9 cellular contexts compared by ENCODE assay signal in genomic region chr19:38870612-38871011, GRCh38. TPM values are rescaled to one million over a fixed set of nuclear protein-coding genes. Genes with fewer than 3 reads are reported as not detected.
DNase-seq lines count a peak whose midpoint lies in the region; ATAC-seq and TF ChIP-seq lines count a peak whose summit lies in the region.
"Had no signal": no experiment of that assay in that cellular context is flagged by ENCODE, and none has a peak within 500 bp of the region (broad histone marks: within the 10 kb centered on the region; RNA-seq: fewer than 3 reads in every experiment).

No MANE protein-coding gene starts in this region.

- intact Hi-C loops in tibial artery (cut with DNase I; ENCODE audit: low total_unique reads), result loop anchor here (10.0 kb wide), 1 partner anchor 106 kb away; no protein-coding TSS in a partner anchor

- peaks cover 18% of the 10 kb centered on the region for H3K4me1 ChIP-seq in HUES6 (ENCODE audit: control insufficient read depth, insufficient read depth, low read length)
- peaks cover 0 to 19% (median 14%) of the 10 kb centered on the region in 4 donors for H3K4me1 ChIP-seq in tibial artery

- H3K9me3 ChIP-seq in HUES6 (ENCODE audit: control insufficient read depth, insufficient read depth, low read depth, low read length) (no peaks in the 10 kb centered on the region), tibial artery (no peaks in the 10 kb centered on the region)
- H3K9me3 ChIP-seq: transverse colon had no signal

- DNase-seq in T-helper 1 cell (no peak), tibial artery (no peak), NCI-H2029 (lab: John Stamatoyannopoulos, UW) (no peak), NCI-H226 (no peak)
- no peak for DNase-seq in activated naive CD8-positive, alpha-beta T cell treated with anti-CD3 and anti-CD28 coated beads, Interleukin-2, amount 50 U/mL, for 24 hours
- DNase-seq in natural killer cell treated with Interleukin-12 subunit alpha and Interleukin-12 subunit beta and Interleukin-15 and Interleukin-18, amount 100 ng/mL, for 72 hours (ENCODE audit: low spot score), result no peak

- H3K27ac ChIP-seq in HUES6 (ENCODE audit: low read depth, low read length) (no peak overlapping the region), tibial artery (no peak overlapping the region)

- no peaks in the 10 kb centered on the region for H3K27me3 Mint-ChIP-seq in T-helper 1 cell treated with Interleukin-12 subunit alpha and Interleukin-12 subunit beta and Interleukin-4 antibody, amounts not matched to agents 30 μg/mL and 1 μg/mL, for 36 hours (ENCODE audit: low read depth)
- no peaks in the 10 kb centered on the region for H3K27me3 Mint-ChIP-seq in activated naive CD8-positive, alpha-beta T cell treated with anti-CD3 and anti-CD28 coated beads, Interleukin-2, amount 50 U/mL, for 24 hours
- no peaks in the 10 kb centered on the region for H3K27me3 Mint-ChIP-seq in natural killer cell treated with Interleukin-12 subunit alpha and Interleukin-12 subunit beta and Interleukin-15 and Interleukin-18, amount 100 ng/mL, for 72 hours

- TF ChIP-seq CTCF in tibial artery (IDR thresholded peaks at IDR 0.05), result no peak

- H3K36me3 ChIP-seq in HUES6 (ENCODE audit: control insufficient read depth, insufficient read depth, low read length) (no peaks in the 10 kb centered on the region), tibial artery (no peaks in the 10 kb centered on the region)
- H3K36me3 ChIP-seq: transverse colon had no signal

- peak overlapping the region; percentile 55 for H3K4me3 ChIP-seq in HUES6 (ENCODE audit: low read depth, low read length)
- H3K4me3 ChIP-seq in tibial artery, result no peak overlapping the region

- no peak for ATAC-seq in activated naive CD8-positive, alpha-beta T cell treated with anti-CD3 and anti-CD28 coated beads, Interleukin-2, amount 50 U/mL, for 24 hours
- ATAC-seq in natural killer cell treated with Interleukin-12 subunit alpha and Interleukin-12 subunit beta and Interleukin-15 and Interleukin-18, amount 100 ng/mL, for 72 hours, result no peak

- H3K4me3 Mint-ChIP-seq in T-helper 1 cell treated with Interleukin-12 subunit alpha and Interleukin-12 subunit beta and Interleukin-4 antibody, amounts not matched to agents 30 μg/mL and 1 μg/mL, for 36 hours, result peak overlapping the region; percentile 89
- peak overlapping the region; percentile 83 for H3K4me3 Mint-ChIP-seq in activated naive CD8-positive, alpha-beta T cell treated with anti-CD3 and anti-CD28 coated beads, Interleukin-2, amount 50 U/mL, for 24 hours
- H3K4me3 Mint-ChIP-seq in natural killer cell treated with Interleukin-12 subunit alpha and Interleukin-12 subunit beta and Interleukin-15 and Interleukin-18, amount 100 ng/mL, for 72 hours, result peak overlapping the region; percentile 90

- H3K27ac Mint-ChIP-seq in T-helper 1 cell treated with Interleukin-12 subunit alpha and Interleukin-12 subunit beta and Interleukin-4 antibody, amounts not matched to agents 30 μg/mL and 1 μg/mL, for 36 hours, result no peak overlapping the region
- peak overlapping the region; percentile 74 for H3K27ac Mint-ChIP-seq in activated naive CD8-positive, alpha-beta T cell treated with anti-CD3 and anti-CD28 coated beads, Interleukin-2, amount 50 U/mL, for 24 hours
- peak overlapping the region; percentile 81 to 84 for H3K27ac Mint-ChIP-seq in natural killer cell treated with Interleukin-12 subunit alpha and Interleukin-12 subunit beta and Interleukin-15 and Interleukin-18, amount 100 ng/mL, for 72 hours

- no peaks in the 10 kb centered on the region for H3K9me3 Mint-ChIP-seq in T-helper 1 cell treated with Interleukin-12 subunit alpha and Interleukin-12 subunit beta and Interleukin-4 antibody, amounts not matched to agents 30 μg/mL and 1 μg/mL, for 36 hours
- no peaks in the 10 kb centered on the region for H3K9me3 Mint-ChIP-seq in activated naive CD8-positive, alpha-beta T cell treated with anti-CD3 and anti-CD28 coated beads, Interleukin-2, amount 50 U/mL, for 24 hours
- no peaks in the 10 kb centered on the region for H3K9me3 Mint-ChIP-seq in natural killer cell treated with Interleukin-12 subunit alpha and Interleukin-12 subunit beta and Interleukin-15 and Interleukin-18, amount 100 ng/mL, for 72 hours

- peaks cover 30% of the 10 kb centered on the region for H3K4me1 Mint-ChIP-seq in T-helper 1 cell treated with Interleukin-12 subunit alpha and Interleukin-12 subunit beta and Interleukin-4 antibody, amounts not matched to agents 30 μg/mL and 1 μg/mL, for 36 hours (ENCODE audit: low read depth)
- H3K4me1 Mint-ChIP-seq in activated naive CD8-positive, alpha-beta T cell treated with anti-CD3 and anti-CD28 coated beads, Interleukin-2, amount 50 U/mL, for 24 hours, result peaks cover 37% of the 10 kb centered on the region
- peaks cover 14 to 25% of the 10 kb centered on the region in 2 donors for H3K4me1 Mint-ChIP-seq in natural killer cell treated with Interleukin-12 subunit alpha and Interleukin-12 subunit beta and Interleukin-15 and Interleukin-18, amount 100 ng/mL, for 72 hours (ENCODE audit: low read depth in 2 of 2)

- H3K9ac ChIP-seq in HUES6 (ENCODE audit: low read length), result no peak overlapping the region

- H3K27me3 ChIP-seq in HUES6 (ENCODE audit: control insufficient read depth, insufficient read depth, low read length) (peaks cover 3% of the 10 kb centered on the region; the same call in 1 of the 2 replicates), tibial artery (no peaks in the 10 kb centered on the region)
- H3K27me3 ChIP-seq: transverse colon had no signal

- H3K36me3 Mint-ChIP-seq in T-helper 1 cell treated with Interleukin-12 subunit alpha and Interleukin-12 subunit beta and Interleukin-4 antibody, amounts not matched to agents 30 μg/mL and 1 μg/mL, for 36 hours (ENCODE audit: low read depth), result peaks cover 16% of the 10 kb centered on the region
- peaks cover 24% of the 10 kb centered on the region for H3K36me3 Mint-ChIP-seq in activated naive CD8-positive, alpha-beta T cell treated with anti-CD3 and anti-CD28 coated beads, Interleukin-2, amount 50 U/mL, for 24 hours (ENCODE audit: low read depth)
- no peaks in the 10 kb centered on the region for H3K36me3 Mint-ChIP-seq in natural killer cell treated with Interleukin-12 subunit alpha and Interleukin-12 subunit beta and Interleukin-15 and Interleukin-18, amount 100 ng/mL, for 72 hours

RNA-seq across cellular contexts. Expression of gene RINL, which starts 7.5 kb away (rescaled TPM):
- total RNA-seq in natural killer cell treated with Interleukin-12 subunit alpha and Interleukin-12 subunit beta and Interleukin-15 and Interleukin-18, amount 100 ng/mL, for 72 hours, result 10 to 100 TPM; 58.1 to 63.8 TPM

RNA-seq across cellular contexts. Expression of gene HNRNPL, which starts 20.8 kb away (rescaled TPM):
- total RNA-seq in natural killer cell treated with Interleukin-12 subunit alpha and Interleukin-12 subunit beta and Interleukin-15 and Interleukin-18, amount 100 ng/mL, for 72 hours, result 100 to 1,000 TPM; 559 to 561 TPM

RNA-seq across cellular contexts. Expression of gene SIRT2, which starts 28.8 kb away (rescaled TPM):
- 10 to 100 TPM; 60.9 to 87.3 TPM for total RNA-seq in natural killer cell treated with Interleukin-12 subunit alpha and Interleukin-12 subunit beta and Interleukin-15 and Interleukin-18, amount 100 ng/mL, for 72 hours

RNA-seq across cellular contexts. Expression of gene NFKBIB, which starts 29.2 kb away (rescaled TPM):
- total RNA-seq in natural killer cell treated with Interleukin-12 subunit alpha and Interleukin-12 subunit beta and Interleukin-15 and Interleukin-18, amount 100 ng/mL, for 72 hours, result 100 to 1,000 TPM; 106 to 108 TPM

RNA-seq across cellular contexts. Expression of gene ECH1, which starts 39.0 kb away (rescaled TPM):
- 100 to 1,000 TPM; 104 to 163 TPM for total RNA-seq in natural killer cell treated with Interleukin-12 subunit alpha and Interleukin-12 subunit beta and Interleukin-15 and Interleukin-18, amount 100 ng/mL, for 72 hours
